Comparison of ENCODE assay signal across 19 cellular contexts in genomic region chrX:46670316-46670715, GRCh38.
"Had no signal": no experiment of that assay in that cellular context is flagged by ENCODE, and none has a peak within 500 bp of the region (broad histone marks: within the 10 kb centered on the region; RNA-seq: fewer than 3 reads in every experiment).

No MANE protein-coding gene starts in this region.

- H3K4me3 ChIP-seq: MG63 had no signal

- H3K4me2 ChIP-seq: SK-N-SH had no signal

- H3K27ac ChIP-seq: RWPE1 had no signal

- H3K27me3 ChIP-seq: MG63 had no signal

- H3K36me3 ChIP-seq: MG63 had no signal

- H3K9me3 ChIP-seq: MG63, SK-N-SH had no signal

- ATAC-seq: Panc1, PC-3 had no signal

- DNase-seq: KBM-7, MG63, NCI-H1092, NCI-H1105 treated with DMSO at 0.1 percent for 48 hours, NCI-H1417 treated with DMSO at 0.1 percent for 48 hours, NCI-H146, NCI-H1694 treated with DMSO at 0.1 percent for 48 hours, NCI-H1930, NCI-H2081, NCI-H2107, NCI-H2227 treated with DMSO at 0.1 percent for 48 hours, NCI-H524, NCI-H526 treated with DMSO at 0.1 percent for 48 hours, NCI-H774, PC-3, SHP77, SK-N-SH had no signal

- H3K9ac ChIP-seq: SK-N-SH had no signal
